Comparison of ENCODE assay signal across 8 cellular contexts in genomic region chr2:1550658-1551316, GRCh38.
DNase-seq lines count a peak whose midpoint lies in the region; ATAC-seq and TF ChIP-seq lines count a peak whose summit lies in the region.

No MANE protein-coding gene starts in this region.

- H3K4me2 ChIP-seq in neural progenitor cell = no peak overlapping the region

- H3K4me3 ChIP-seq in esophagus muscularis mucosa (peak overlapping the region in 1 of 4 donors; percentile 2), neural progenitor cell (no peak overlapping the region)

- peaks cover 17% of the 10 kb centered on the region for H3K4me1 Mint-ChIP-seq in neural progenitor cell
- peaks cover 19% of the 10 kb centered on the region for H3K4me1 Mint-ChIP-seq in type B pancreatic cell (ENCODE audit: unreplicated experiment)

- peak; percentile 83 for ATAC-seq in HG02798 (IDR thresholded peaks at IDR 0.05; ENCODE audit: poor library complexity, unreplicated experiment)

- peak; percentile 25 to 77 for DNase-seq in NCI-H526 (lab: John Stamatoyannopoulos, UW)
- no peak for DNase-seq in NCI-H526 treated with DMSO at 0.1 percent for 48 hours (lab: John Stamatoyannopoulos, UW)
- peak; percentile 19 for DNase-seq in NCI-H510A (lab: John Stamatoyannopoulos, UW)
- peak; percentile 92 for DNase-seq in activated CD8-positive, alpha-beta memory T cell treated with anti-CD3 and anti-CD28 coated beads, Interleukin-2, amount 50 U/mL, for 48 hours
- DNase-seq in esophagus muscularis mucosa (ENCODE audit: extremely low spot score) = no peak
- peak; percentile 85 for DNase-seq in neural progenitor cell (ENCODE audit: low spot score)
- peak; percentile 82 for DNase-seq in type B pancreatic cell (ENCODE audit: extremely low spot score, unreplicated experiment)

- TF ChIP-seq EP300 in esophagus muscularis mucosa (IDR thresholded peaks at IDR 0.05) = no peak

- TF ChIP-seq CTCF in esophagus muscularis mucosa (IDR thresholded peaks at IDR 0.05) (peak; percentile 75 to 99 (median 90)), neural progenitor cell (IDR thresholded peaks at IDR 0.05) (peak; percentile 97), type B pancreatic cell (conservative IDR thresholded peaks at IDR 0.05) (peak; percentile 99)

- no peak overlapping the region for H3K27ac ChIP-seq in esophagus muscularis mucosa (replicated peaks in 1 of 4)
- H3K27ac ChIP-seq in neural progenitor cell = no peak overlapping the region

- H3K36me3 Mint-ChIP-seq in neural progenitor cell (no peaks in the 10 kb centered on the region), type B pancreatic cell (no peaks in the 10 kb centered on the region)

- H3K4me1 ChIP-seq in esophagus muscularis mucosa (peaks cover 7 to 30% (median 24%) of the 10 kb centered on the region in 4 donors), neural progenitor cell (no peaks in the 10 kb centered on the region)

- H3K9me3 Mint-ChIP-seq in neural progenitor cell (no peaks in the 10 kb centered on the region), type B pancreatic cell (no peaks in the 10 kb centered on the region)

- H3K27me3 ChIP-seq in esophagus muscularis mucosa (peaks cover 0 to 20% (median 4%) of the 10 kb centered on the region in 4 donors), neural progenitor cell (peaks cover 16% of the 10 kb centered on the region)

- no peaks in the 10 kb centered on the region for H3K79me2 ChIP-seq in neural progenitor cell (ENCODE audit: low read depth)

- intact Hi-C loops in esophagus muscularis mucosa (cut with DNase I) = loop anchor here (5.0 kb wide), 2 partner anchors 202 to 217 kb away; no protein-coding TSS in a partner anchor

- H3K9ac ChIP-seq in neural progenitor cell = no peak overlapping the region

- H3F3A ChIP-seq in neural progenitor cell (ENCODE audit: low read depth) = no peaks in the 10 kb centered on the region

- no peaks in the 10 kb centered on the region for H3K9me3 ChIP-seq in esophagus muscularis mucosa
- H3K9me3 ChIP-seq in neural progenitor cell (ENCODE audit: low read depth) = no peaks in the 10 kb centered on the region

- no peak overlapping the region for H3K27ac Mint-ChIP-seq in neural progenitor cell
- no peak overlapping the region for H3K27ac Mint-ChIP-seq in type B pancreatic cell

- no peaks in the 10 kb centered on the region for H4K20me1 ChIP-seq in neural progenitor cell (ENCODE audit: low read depth)

- 56% methylated on average over 15 of the region's 32 CpGs for WGBS in esophagus muscularis mucosa

- H3K4me3 Mint-ChIP-seq in neural progenitor cell (no peak overlapping the region), type B pancreatic cell (no peak overlapping the region)

- TF ChIP-seq POLR2A in esophagus muscularis mucosa (IDR thresholded peaks at IDR 0.05; ENCODE audit: low read depth) = no peak

- H3K27me3 Mint-ChIP-seq in neural progenitor cell (ENCODE audit: insufficient read depth, low read depth) = peaks cover 7% of the 10 kb centered on the region
- H3K27me3 Mint-ChIP-seq in type B pancreatic cell = peaks cover 16% of the 10 kb centered on the region

- peak overlapping the region; percentile 52 for H2AFZ ChIP-seq in neural progenitor cell (replicated peaks)

- H3K36me3 ChIP-seq in esophagus muscularis mucosa = no peaks in the 10 kb centered on the region
- no peaks in the 10 kb centered on the region for H3K36me3 ChIP-seq in neural progenitor cell

Comparison
In these comparisons a context has a peak if more than half of its experiments do, and no peak if none do; other contexts are left out.
1. DNase-seq: peak in NCI-H526 (2 of 2), NCI-H510A (single experiment), activated CD8-positive, alpha-beta memory T cell treated with anti-CD3 and anti-CD28 coated beads, Interleukin-2, amount 50 U/mL, for 48 hours (single experiment), neural progenitor cell (single experiment) and type B pancreatic cell (single experiment); none in NCI-H526 treated with DMSO at 0.1 percent for 48 hours (single experiment) and esophagus muscularis mucosa (single experiment).
2. Peak in every context shown above with its lines, with median percentiles within 50 percentile points of each other: CTCF ChIP-seq.